Comparison of ENCODE assay signal across 1 cellular context in genomic region chr7:15309891-15310290, GRCh38.
TF ChIP-seq lines count a peak whose summit lies in the region.

No MANE protein-coding gene starts in this region.

TF ChIP-seq in SK-N-SH, 30 proteins besides CTCF, POLR2A, EP300 and RAD21 (continued from another document):
- TF ChIP-seq RCOR1 (IDR thresholded peaks at IDR 0.05; ENCODE audit: low read length) (no peak), ELF1 (IDR thresholded peaks at IDR 0.05) (no peak), FOSL2 (IDR thresholded peaks at IDR 0.05; ENCODE audit: borderline replicate concordance, low read depth) (no peak)
TF ChIP-seq in SK-N-SH: peak in this region for 0.
